ENCODE assay signal across 8 cellular contexts in genomic region chr1:236522937-236523703, GRCh38. TPM values are rescaled to one million over a fixed set of nuclear protein-coding genes. Genes with fewer than 3 reads are reported as not detected.
A peak's percentile ranks its signal among the peaks of the same experiment; 100 is the strongest.
DNase-seq lines count a peak whose midpoint lies in the region; ATAC-seq and TF ChIP-seq lines count a peak whose summit lies in the region.

No MANE protein-coding gene starts in this region.

- H3K27ac Mint-ChIP-seq in activated CD4-positive, alpha-beta T cell treated with anti-CD3 and anti-CD28 coated beads for 36 hours: peak overlapping the region; percentile 98
- H3K27ac Mint-ChIP-seq in endothelial cell (ENCODE audit: unreplicated experiment): peak overlapping the region; percentile 62

- CTCF ChIA-PET in activated CD4-positive, alpha-beta T cell treated with anti-CD3 and anti-CD28 coated beads for 36 hours (lab: Charles Lee): interaction anchor here (0.6 to 2.0 kb wide), 2 partner anchors 11 to 380 kb away, joined by 3 to 5 read pairs; no protein-coding TSS in a partner anchor
- CTCF ChIA-PET in PC-9 (lab: Charles Lee): interaction anchor here (0.6 kb wide), 1 partner anchor 33 kb away, joined by 7 read pairs; no protein-coding TSS in a partner anchor

- peaks cover 39% of the 10 kb centered on the region for H3K79me2 ChIP-seq in PC-9 (ENCODE audit: low read depth)

- H4K20me1 ChIP-seq in PC-9 (ENCODE audit: insufficient read depth): no peaks in the 10 kb centered on the region

- peak overlapping the region; percentile 89 for H3K4me2 ChIP-seq in PC-9

- TF ChIP-seq CTCF in PC-9 (conservative IDR thresholded peaks at IDR 0.05): no peak
- no peak for TF ChIP-seq CTCF in endothelial cell (IDR thresholded peaks at IDR 0.05; ENCODE audit: unreplicated experiment)

- no peaks in the 10 kb centered on the region for H3K9me2 ChIP-seq in PC-9 (ENCODE audit: insufficient read depth)

- H3K27me3 Mint-ChIP-seq in activated CD4-positive, alpha-beta T cell treated with anti-CD3 and anti-CD28 coated beads for 36 hours: no peaks in the 10 kb centered on the region
- peaks cover 11% of the 10 kb centered on the region for H3K27me3 Mint-ChIP-seq in endothelial cell (ENCODE audit: unreplicated experiment)

- peaks cover 16% of the 10 kb centered on the region for H3K36me3 ChIP-seq in PC-9 (ENCODE audit: low read depth)
- H3K36me3 ChIP-seq in muscle layer of duodenum (ENCODE audit: control insufficient read depth in 1 of 2, insufficient read depth in 2 of 2, low read length in 2 of 2): peaks cover 13 to 15% of the 10 kb centered on the region in 2 donors

- H3K27me3 ChIP-seq in PC-9 (ENCODE audit: insufficient read depth, low read depth) (no peaks in the 10 kb centered on the region), muscle layer of duodenum (ENCODE audit: low read depth, low read length) (no peaks in the 10 kb centered on the region)

- no peak for DNase-seq in activated CD4-positive, alpha-beta T cell treated with anti-CD3 and anti-CD28 coated beads for 36 hours
- DNase-seq in activated CD4-positive, alpha-beta T cell treated with anti-CD3 and anti-CD28 coated beads, Interleukin-2, amount 50 U/mL, for 1 hour: no peak
- DNase-seq in PC-9 (no peak), endothelial cell (ENCODE audit: low spot score) (no peak), germinal center (ENCODE audit: low spot score) (no peak)
- no peak for DNase-seq in stimulated activated CD4-positive, alpha-beta T cell treated with anti-CD3 and anti-CD28 coated beads, Interleukin-1b, Interleukin-23, amount 100 ng/mL, for 48 hours
- no peak for DNase-seq in stimulated activated CD4-positive, alpha-beta T cell treated with anti-CD3 and anti-CD28 coated beads, Interleukin-4, amount 100 ng/mL, for 1 hour

- no TSS peak for BruUV-seq in PC-9 (replicated peaks; lab: Mats Ljungman, UMichigan)

- POLR2A ChIA-PET in activated CD4-positive, alpha-beta T cell treated with anti-CD3 and anti-CD28 coated beads for 36 hours (lab: Charles Lee): interaction anchor here (0.6 to 1.1 kb wide), 3 partner anchors 11 to 239 kb away, joined by 3 to 4 read pairs (median 3); no protein-coding TSS in a partner anchor
- POLR2A ChIA-PET in PC-9 (lab: Charles Lee; ENCODE audit: unreplicated experiment): no interaction called here

- intact Hi-C loops in activated CD4-positive, alpha-beta T cell treated with anti-CD3 and anti-CD28 coated beads for 36 hours (cut with DNase I, micrococcal nuclease): loop anchor here (5.0 to 10.0 kb wide), 4 partner anchors 241 to 1018 kb away; partner anchors contain the start of genes B3GALNT2 (in 1 of the 2), ERO1B (in 1 of the 2), LYST (in 1 of the 2) and MTR (in 1 of the 2)
- intact Hi-C loops in PC-9 (cut with micrococcal nuclease; ENCODE audit: unreplicated experiment): no loop called here

- peak overlapping the region; percentile 99 for H3K4me3 Mint-ChIP-seq in activated CD4-positive, alpha-beta T cell treated with anti-CD3 and anti-CD28 coated beads for 36 hours
- H3K4me3 Mint-ChIP-seq in endothelial cell (ENCODE audit: unreplicated experiment): peak overlapping the region; percentile 95

- H3K9me3 Mint-ChIP-seq in activated CD4-positive, alpha-beta T cell treated with anti-CD3 and anti-CD28 coated beads for 36 hours (ENCODE audit: low read depth): no peaks in the 10 kb centered on the region
- no peaks in the 10 kb centered on the region for H3K9me3 Mint-ChIP-seq in endothelial cell (ENCODE audit: unreplicated experiment)

- peak overlapping the region; percentile 77 for H3K4me3 ChIP-seq in PC-9
- H3K4me3 ChIP-seq in muscle layer of duodenum (ENCODE audit: low read depth in 1 of 2, low read length in 2 of 2): peak overlapping the region; percentile 90 to 98

- peaks cover 23% of the 10 kb centered on the region for H3K36me3 Mint-ChIP-seq in activated CD4-positive, alpha-beta T cell treated with anti-CD3 and anti-CD28 coated beads for 36 hours (ENCODE audit: low read depth)
- peaks cover 18% of the 10 kb centered on the region for H3K36me3 Mint-ChIP-seq in endothelial cell (ENCODE audit: low read depth, unreplicated experiment)

- peak overlapping the region; percentile 77 for H2AFZ ChIP-seq in PC-9

- H3K4me1 ChIP-seq in PC-9 (replicated peaks; ENCODE audit: insufficient read depth) (peaks cover 42% of the 10 kb centered on the region), muscle layer of duodenum (ENCODE audit: control insufficient read depth in 1 of 2, insufficient read depth in 2 of 2, low read length in 2 of 2) (peaks cover 0 to 3% of the 10 kb centered on the region in 2 donors)

- H3K9me3 ChIP-seq in PC-9 (ENCODE audit: insufficient read depth, low read depth): no peaks in the 10 kb centered on the region
- H3K9me3 ChIP-seq in muscle layer of duodenum (ENCODE audit: control insufficient read depth in 1 of 2, low read length in 2 of 2): no peaks in the 10 kb centered on the region

- ATAC-seq in activated CD4-positive, alpha-beta T cell treated with anti-CD3 and anti-CD28 coated beads for 36 hours: no peak

- peaks cover 15% of the 10 kb centered on the region; the same call in 1 of the 2 replicates for H3F3A ChIP-seq in PC-9 (ENCODE audit: insufficient read depth, low read depth)

- H3K27ac ChIP-seq in PC-9: peak overlapping the region; percentile 83
- H3K27ac ChIP-seq in muscle layer of duodenum (ENCODE audit: low read length): peak overlapping the region; percentile 88

- H3K4me1 Mint-ChIP-seq in activated CD4-positive, alpha-beta T cell treated with anti-CD3 and anti-CD28 coated beads for 36 hours: peaks cover 27% of the 10 kb centered on the region
- H3K4me1 Mint-ChIP-seq in endothelial cell (ENCODE audit: unreplicated experiment): peaks cover 36% of the 10 kb centered on the region

RNA-seq across cellular contexts. Expression of gene LGALS8, which starts 0.7 kb away (rescaled TPM):
- 100 to 1,000 TPM; 106 to 155 TPM for total RNA-seq in activated CD4-positive, alpha-beta T cell treated with anti-CD3 and anti-CD28 coated beads for 36 hours
- 36.4 and 59.2 TPM in 2 replicates for total RNA-seq in PC-9 (2021)
- total RNA-seq in endothelial cell (ENCODE audit: unreplicated experiment): 94.5 TPM
